Comparison of ENCODE assay signal across 1 cellular context in the genomic region with DNA sequence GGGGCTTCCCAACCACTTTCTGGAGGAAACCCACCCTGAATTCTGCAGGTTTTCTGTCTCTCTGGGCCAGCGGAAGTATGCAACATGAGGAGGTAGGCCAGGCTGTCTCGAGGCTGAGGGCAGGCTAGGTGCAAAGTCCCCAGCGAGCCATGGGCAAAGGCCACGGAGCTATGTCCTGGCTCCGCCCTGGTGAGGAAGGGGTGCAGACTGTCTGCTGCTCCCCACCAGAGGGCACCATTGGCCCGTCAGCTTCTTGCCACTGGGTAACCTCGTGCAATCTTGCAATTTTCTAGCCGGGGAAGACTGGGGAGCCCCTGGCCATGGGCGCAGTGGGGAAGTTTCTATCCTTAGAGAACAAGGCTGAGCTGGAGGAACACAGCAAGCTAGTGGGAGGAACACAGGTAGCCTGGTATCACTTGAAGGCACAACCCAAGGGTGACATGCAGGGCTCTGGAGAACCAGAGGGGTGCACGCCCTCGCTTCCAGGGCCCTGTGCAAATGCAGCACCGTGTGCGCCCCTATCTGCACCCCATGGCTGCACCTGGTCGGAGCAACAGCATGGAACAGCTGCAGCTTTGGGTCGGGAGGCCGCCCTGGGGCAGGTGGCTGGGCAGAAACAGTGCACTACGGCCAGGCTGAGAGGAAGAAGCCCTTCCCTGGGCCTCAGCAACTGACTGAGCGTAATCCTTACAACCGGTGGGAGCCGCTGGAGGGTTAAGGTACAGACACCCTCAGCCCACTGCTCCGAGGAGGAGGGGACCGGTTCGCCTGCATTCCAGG.
TF ChIP-seq lines count a peak whose summit lies in the region.

No MANE protein-coding gene starts in this region.

TF ChIP-seq in K562, 482 proteins besides CTCF, POLR2A, EP300 and RAD21 (continued from another document and continues in another):
- TF ChIP-seq, protein P1, sequence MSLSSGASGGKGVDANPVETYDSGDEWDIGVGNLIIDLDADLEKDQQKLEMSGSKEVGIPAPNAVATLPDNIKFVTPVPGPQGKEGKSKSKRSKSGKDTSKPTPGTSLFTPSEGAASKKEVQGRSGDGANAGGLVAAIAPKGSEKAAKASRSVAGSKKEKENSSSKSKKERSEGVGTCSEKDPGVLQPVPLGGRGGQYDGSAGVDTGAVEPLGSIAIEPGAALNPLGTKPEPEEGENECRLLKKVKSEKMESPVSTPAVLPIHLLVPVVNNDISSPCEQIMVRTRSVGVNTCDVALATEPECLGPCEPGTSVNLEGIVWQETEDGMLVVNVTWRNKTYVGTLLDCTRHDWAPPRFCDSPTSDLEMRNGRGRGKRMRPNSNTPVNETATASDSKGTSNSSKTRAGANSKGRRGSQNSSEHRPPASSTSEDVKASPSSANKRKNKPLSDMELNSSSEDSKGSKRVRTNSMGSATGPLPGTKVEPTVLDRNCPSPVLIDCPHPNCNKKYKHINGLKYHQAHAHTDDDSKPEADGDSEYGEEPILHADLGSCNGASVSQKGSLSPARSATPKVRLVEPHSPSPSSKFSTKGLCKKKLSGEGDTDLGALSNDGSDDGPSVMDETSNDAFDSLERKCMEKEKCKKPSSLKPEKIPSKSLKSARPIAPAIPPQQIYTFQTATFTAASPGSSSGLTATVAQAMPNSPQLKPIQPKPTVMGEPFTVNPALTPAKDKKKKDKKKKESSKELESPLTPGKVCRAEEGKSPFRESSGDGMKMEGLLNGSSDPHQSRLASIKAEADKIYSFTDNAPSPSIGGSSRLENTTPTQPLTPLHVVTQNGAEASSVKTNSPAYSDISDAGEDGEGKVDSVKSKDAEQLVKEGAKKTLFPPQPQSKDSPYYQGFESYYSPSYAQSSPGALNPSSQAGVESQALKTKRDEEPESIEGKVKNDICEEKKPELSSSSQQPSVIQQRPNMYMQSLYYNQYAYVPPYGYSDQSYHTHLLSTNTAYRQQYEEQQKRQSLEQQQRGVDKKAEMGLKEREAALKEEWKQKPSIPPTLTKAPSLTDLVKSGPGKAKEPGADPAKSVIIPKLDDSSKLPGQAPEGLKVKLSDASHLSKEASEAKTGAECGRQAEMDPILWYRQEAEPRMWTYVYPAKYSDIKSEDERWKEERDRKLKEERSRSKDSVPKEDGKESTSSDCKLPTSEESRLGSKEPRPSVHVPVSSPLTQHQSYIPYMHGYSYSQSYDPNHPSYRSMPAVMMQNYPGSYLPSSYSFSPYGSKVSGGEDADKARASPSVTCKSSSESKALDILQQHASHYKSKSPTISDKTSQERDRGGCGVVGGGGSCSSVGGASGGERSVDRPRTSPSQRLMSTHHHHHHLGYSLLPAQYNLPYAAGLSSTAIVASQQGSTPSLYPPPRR (CRISPR knock-in tag; IDR thresholded peaks at IDR 0.05; ENCODE audit: borderline replicate concordance): no peak
- TF ChIP-seq ZNF384 (IDR thresholded peaks at IDR 0.05; ENCODE audit: low read depth, low read length) (0 out of 2 replicates have a peak, but pooled peaks have one; percentile 26), NFXL1 (CRISPR knock-in tag; IDR thresholded peaks at IDR 0.05) (no peak), RBM39 (optimal IDR thresholded peaks at IDR 0.05; ENCODE audit: low read depth, low read length) (no peak), TOE1 (IDR thresholded peaks at IDR 0.05; ENCODE audit: borderline replicate concordance) (peak; percentile 14; the same call in 1 of the 2 replicates), TOE1 (CRISPR knock-in tag; IDR thresholded peaks at IDR 0.05; ENCODE audit: borderline replicate concordance, low read depth) (no peak), HIVEP1 (CRISPR knock-in tag; IDR thresholded peaks at IDR 0.05) (0 out of 2 replicates have a peak, but pooled peaks have one; percentile 15), ZBTB17 (CRISPR knock-in tag; IDR thresholded peaks at IDR 0.05) (peak; percentile 51; the same call in 1 of the 2 replicates), KDM1A (IDR thresholded peaks at IDR 0.05) (no peak), FOXJ2 (tag; IDR thresholded peaks at IDR 0.05) (no peak), ZNF589 (CRISPR knock-in tag; IDR thresholded peaks at IDR 0.05; ENCODE audit: low read depth) (0 out of 2 replicates have a peak, but pooled peaks have one; percentile 44), KDM2B (CRISPR knock-in tag; IDR thresholded peaks at IDR 0.05) (no peak), NR4A1 (CRISPR knock-in tag; IDR thresholded peaks at IDR 0.05) (no peak), NR4A1 (tag; IDR thresholded peaks at IDR 0.05) (no peak)
- TF ChIP-seq, protein P2, sequence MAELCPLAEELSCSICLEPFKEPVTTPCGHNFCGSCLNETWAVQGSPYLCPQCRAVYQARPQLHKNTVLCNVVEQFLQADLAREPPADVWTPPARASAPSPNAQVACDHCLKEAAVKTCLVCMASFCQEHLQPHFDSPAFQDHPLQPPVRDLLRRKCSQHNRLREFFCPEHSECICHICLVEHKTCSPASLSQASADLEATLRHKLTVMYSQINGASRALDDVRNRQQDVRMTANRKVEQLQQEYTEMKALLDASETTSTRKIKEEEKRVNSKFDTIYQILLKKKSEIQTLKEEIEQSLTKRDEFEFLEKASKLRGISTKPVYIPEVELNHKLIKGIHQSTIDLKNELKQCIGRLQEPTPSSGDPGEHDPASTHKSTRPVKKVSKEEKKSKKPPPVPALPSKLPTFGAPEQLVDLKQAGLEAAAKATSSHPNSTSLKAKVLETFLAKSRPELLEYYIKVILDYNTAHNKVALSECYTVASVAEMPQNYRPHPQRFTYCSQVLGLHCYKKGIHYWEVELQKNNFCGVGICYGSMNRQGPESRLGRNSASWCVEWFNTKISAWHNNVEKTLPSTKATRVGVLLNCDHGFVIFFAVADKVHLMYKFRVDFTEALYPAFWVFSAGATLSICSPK (IDR thresholded peaks at IDR 0.05; ENCODE audit: borderline replicate concordance): no peak
- TF ChIP-seq, protein P3, sequence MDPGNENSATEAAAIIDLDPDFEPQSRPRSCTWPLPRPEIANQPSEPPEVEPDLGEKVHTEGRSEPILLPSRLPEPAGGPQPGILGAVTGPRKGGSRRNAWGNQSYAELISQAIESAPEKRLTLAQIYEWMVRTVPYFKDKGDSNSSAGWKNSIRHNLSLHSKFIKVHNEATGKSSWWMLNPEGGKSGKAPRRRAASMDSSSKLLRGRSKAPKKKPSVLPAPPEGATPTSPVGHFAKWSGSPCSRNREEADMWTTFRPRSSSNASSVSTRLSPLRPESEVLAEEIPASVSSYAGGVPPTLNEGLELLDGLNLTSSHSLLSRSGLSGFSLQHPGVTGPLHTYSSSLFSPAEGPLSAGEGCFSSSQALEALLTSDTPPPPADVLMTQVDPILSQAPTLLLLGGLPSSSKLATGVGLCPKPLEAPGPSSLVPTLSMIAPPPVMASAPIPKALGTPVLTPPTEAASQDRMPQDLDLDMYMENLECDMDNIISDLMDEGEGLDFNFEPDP (CRISPR knock-in tag; IDR thresholded peaks at IDR 0.05): no peak
- TF ChIP-seq, protein P4, sequence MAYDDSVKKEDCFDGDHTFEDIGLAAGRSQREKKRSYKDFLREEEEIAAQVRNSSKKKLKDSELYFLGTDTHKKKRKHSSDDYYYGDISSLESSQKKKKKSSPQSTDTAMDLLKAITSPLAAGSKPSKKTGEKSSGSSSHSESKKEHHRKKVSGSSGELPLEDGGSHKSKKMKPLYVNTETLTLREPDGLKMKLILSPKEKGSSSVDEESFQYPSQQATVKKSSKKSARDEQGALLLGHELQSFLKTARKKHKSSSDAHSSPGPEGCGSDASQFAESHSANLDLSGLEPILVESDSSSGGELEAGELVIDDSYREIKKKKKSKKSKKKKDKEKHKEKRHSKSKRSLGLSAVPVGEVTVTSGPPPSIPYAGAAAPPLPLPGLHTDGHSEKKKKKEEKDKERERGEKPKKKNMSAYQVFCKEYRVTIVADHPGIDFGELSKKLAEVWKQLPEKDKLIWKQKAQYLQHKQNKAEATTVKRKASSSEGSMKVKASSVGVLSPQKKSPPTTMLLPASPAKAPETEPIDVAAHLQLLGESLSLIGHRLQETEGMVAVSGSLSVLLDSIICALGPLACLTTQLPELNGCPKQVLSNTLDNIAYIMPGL (CRISPR knock-in tag; IDR thresholded peaks at IDR 0.05): no peak; the same call in 1 of the 2 replicates
- TF ChIP-seq, protein P5, sequence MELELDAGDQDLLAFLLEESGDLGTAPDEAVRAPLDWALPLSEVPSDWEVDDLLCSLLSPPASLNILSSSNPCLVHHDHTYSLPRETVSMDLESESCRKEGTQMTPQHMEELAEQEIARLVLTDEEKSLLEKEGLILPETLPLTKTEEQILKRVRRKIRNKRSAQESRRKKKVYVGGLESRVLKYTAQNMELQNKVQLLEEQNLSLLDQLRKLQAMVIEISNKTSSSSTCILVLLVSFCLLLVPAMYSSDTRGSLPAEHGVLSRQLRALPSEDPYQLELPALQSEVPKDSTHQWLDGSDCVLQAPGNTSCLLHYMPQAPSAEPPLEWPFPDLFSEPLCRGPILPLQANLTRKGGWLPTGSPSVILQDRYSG (tag; conservative IDR thresholded peaks at IDR 0.05; ENCODE audit: low read depth): 0 out of 2 replicates have a peak, but pooled peaks have one; percentile 52
- TF ChIP-seq, protein P6, sequence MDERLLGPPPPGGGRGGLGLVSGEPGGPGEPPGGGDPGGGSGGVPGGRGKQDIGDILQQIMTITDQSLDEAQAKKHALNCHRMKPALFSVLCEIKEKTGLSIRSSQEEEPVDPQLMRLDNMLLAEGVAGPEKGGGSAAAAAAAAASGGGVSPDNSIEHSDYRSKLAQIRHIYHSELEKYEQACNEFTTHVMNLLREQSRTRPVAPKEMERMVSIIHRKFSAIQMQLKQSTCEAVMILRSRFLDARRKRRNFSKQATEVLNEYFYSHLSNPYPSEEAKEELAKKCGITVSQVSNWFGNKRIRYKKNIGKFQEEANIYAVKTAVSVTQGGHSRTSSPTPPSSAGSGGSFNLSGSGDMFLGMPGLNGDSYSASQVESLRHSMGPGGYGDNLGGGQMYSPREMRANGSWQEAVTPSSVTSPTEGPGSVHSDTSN (CRISPR knock-in tag; IDR thresholded peaks at IDR 0.05; ENCODE audit: low read depth): no peak
- TF ChIP-seq, protein P6 (tag; conservative IDR thresholded peaks at IDR 0.05; ENCODE audit: low read depth): no peak
- TF ChIP-seq, protein P7, sequence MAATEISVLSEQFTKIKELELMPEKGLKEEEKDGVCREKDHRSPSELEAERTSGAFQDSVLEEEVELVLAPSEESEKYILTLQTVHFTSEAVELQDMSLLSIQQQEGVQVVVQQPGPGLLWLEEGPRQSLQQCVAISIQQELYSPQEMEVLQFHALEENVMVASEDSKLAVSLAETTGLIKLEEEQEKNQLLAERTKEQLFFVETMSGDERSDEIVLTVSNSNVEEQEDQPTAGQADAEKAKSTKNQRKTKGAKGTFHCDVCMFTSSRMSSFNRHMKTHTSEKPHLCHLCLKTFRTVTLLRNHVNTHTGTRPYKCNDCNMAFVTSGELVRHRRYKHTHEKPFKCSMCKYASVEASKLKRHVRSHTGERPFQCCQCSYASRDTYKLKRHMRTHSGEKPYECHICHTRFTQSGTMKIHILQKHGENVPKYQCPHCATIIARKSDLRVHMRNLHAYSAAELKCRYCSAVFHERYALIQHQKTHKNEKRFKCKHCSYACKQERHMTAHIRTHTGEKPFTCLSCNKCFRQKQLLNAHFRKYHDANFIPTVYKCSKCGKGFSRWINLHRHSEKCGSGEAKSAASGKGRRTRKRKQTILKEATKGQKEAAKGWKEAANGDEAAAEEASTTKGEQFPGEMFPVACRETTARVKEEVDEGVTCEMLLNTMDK (IDR thresholded peaks at IDR 0.05; ENCODE audit: borderline replicate concordance, insufficient read depth, low read depth, low read length, poor library complexity, severe bottlenecking): peak; percentile 4
